Comparison of ENCODE assay signal across 1 cellular context in the genomic region with DNA sequence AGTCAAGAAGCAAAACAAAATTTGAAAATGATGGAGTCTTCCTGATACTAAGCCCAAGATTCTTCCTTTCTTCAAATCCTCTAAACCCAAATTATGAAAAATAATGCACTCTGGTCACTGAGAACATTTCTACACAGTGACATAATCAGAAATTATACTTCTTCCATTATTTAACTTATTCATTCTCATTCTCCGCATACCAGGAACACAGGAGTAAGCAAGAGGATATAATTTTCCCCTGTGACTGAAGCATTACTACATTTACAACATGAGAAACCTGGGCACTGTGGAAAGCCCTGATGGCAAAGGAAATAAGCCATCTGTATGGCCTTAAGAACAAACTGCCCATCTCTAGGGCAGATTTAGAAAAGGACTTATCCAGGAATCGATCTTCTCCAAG.
TF ChIP-seq lines count a peak whose summit lies in the region.

No MANE protein-coding gene starts in this region.

TF ChIP-seq in GM23338, 12 proteins besides CTCF, POLR2A, EP300 and RAD21:
- TF ChIP-seq, protein P1, sequence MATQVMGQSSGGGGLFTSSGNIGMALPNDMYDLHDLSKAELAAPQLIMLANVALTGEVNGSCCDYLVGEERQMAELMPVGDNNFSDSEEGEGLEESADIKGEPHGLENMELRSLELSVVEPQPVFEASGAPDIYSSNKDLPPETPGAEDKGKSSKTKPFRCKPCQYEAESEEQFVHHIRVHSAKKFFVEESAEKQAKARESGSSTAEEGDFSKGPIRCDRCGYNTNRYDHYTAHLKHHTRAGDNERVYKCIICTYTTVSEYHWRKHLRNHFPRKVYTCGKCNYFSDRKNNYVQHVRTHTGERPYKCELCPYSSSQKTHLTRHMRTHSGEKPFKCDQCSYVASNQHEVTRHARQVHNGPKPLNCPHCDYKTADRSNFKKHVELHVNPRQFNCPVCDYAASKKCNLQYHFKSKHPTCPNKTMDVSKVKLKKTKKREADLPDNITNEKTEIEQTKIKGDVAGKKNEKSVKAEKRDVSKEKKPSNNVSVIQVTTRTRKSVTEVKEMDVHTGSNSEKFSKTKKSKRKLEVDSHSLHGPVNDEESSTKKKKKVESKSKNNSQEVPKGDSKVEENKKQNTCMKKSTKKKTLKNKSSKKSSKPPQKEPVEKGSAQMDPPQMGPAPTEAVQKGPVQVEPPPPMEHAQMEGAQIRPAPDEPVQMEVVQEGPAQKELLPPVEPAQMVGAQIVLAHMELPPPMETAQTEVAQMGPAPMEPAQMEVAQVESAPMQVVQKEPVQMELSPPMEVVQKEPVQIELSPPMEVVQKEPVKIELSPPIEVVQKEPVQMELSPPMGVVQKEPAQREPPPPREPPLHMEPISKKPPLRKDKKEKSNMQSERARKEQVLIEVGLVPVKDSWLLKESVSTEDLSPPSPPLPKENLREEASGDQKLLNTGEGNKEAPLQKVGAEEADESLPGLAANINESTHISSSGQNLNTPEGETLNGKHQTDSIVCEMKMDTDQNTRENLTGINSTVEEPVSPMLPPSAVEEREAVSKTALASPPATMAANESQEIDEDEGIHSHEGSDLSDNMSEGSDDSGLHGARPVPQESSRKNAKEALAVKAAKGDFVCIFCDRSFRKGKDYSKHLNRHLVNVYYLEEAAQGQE (IDR thresholded peaks at IDR 0.05; ENCODE audit: unreplicated experiment) = no peak
- TF ChIP-seq ETS1 (IDR thresholded peaks at IDR 0.05) (no peak), ZNF114 (CRISPR knock-in tag; IDR thresholded peaks at IDR 0.05) (no peak)
